Comparison of ENCODE assay signal across 9 cellular contexts in genomic region chr17:40074871-40075215, GRCh38. TPM values are rescaled to one million over a fixed set of nuclear protein-coding genes. Genes with fewer than 3 reads are reported as not detected.
DNase-seq lines count a peak whose midpoint lies in the region; ATAC-seq and TF ChIP-seq lines count a peak whose summit lies in the region.
"Had no signal": no experiment of that assay in that cellular context is flagged by ENCODE, and none has a peak within 500 bp of the region (broad histone marks: within the 10 kb centered on the region; RNA-seq: fewer than 3 reads in every experiment).

No MANE protein-coding gene starts in this region.

- peaks cover 26% of the 10 kb centered on the region for H3K79me2 ChIP-seq in parathyroid adenoma

- H3K4me3 Mint-ChIP-seq in T-helper 17 cell: no peak overlapping the region
- H3K4me3 Mint-ChIP-seq in activated CD8-positive, alpha-beta T cell treated with anti-CD3 and anti-CD28 coated beads, Interleukin-2, amount 10 ng/mL, durations not matched to agents 7 days and 5 days: no peak overlapping the region
- H3K4me3 Mint-ChIP-seq in activated CD4-positive, alpha-beta T cell treated with anti-CD3 and anti-CD28 coated beads, Interleukin-2, amount 10 ng/mL, durations not matched to agents 24 days and 14 days: no peak overlapping the region

- ATAC-seq in T-helper 17 cell: no peak
- no peak for ATAC-seq in activated CD8-positive, alpha-beta T cell treated with anti-CD3 and anti-CD28 coated beads, Interleukin-2, amount 10 ng/mL, durations not matched to agents 7 days and 5 days

- H3K9me3 ChIP-seq in BLaER1 treated with 17β-estradiol and CSF1 and Interleukin-3, amounts not matched to agents 10 nM and 100 nM (replicated peaks in 1 of 11): no peaks in the 10 kb centered on the region
- H3K9me3 ChIP-seq in T-helper 17 cell (ENCODE audit: control insufficient read depth, low read length, poor library complexity, severe bottlenecking) (no peaks in the 10 kb centered on the region), left ventricle myocardium inferior (replicated peaks) (no peaks in the 10 kb centered on the region), parathyroid adenoma (ENCODE audit: control insufficient read depth, low read length) (no peaks in the 10 kb centered on the region)

- no peaks in the 10 kb centered on the region for H4K20me1 ChIP-seq in BLaER1 treated with 17β-estradiol and CSF1 and Interleukin-3, amounts not matched to agents 10 nM and 100 nM

- POLR2A ChIA-PET in activated CD8-positive, alpha-beta T cell treated with anti-CD3 and anti-CD28 coated beads, Interleukin-2, amount 10 ng/mL, durations not matched to agents 7 days and 5 days (lab: Charles Lee): no interaction called here

- H3K4me1 ChIP-seq in BLaER1 treated with 17β-estradiol and CSF1 and Interleukin-3, amounts not matched to agents 10 nM and 100 nM: peaks cover 76 to 86% (median 84%) of the 10 kb centered on the region in 10 experiments
- H3K4me1 ChIP-seq in left ventricle myocardium inferior (peaks cover 82% of the 10 kb centered on the region), parathyroid adenoma (peaks cover 53% of the 10 kb centered on the region)

- H3K4me1 Mint-ChIP-seq in T-helper 17 cell: peaks cover 29% of the 10 kb centered on the region
- H3K4me1 Mint-ChIP-seq in activated CD8-positive, alpha-beta T cell treated with anti-CD3 and anti-CD28 coated beads, Interleukin-2, amount 10 ng/mL, durations not matched to agents 7 days and 5 days (ENCODE audit: low read depth): peaks cover 24% of the 10 kb centered on the region
- peaks cover 13% of the 10 kb centered on the region for H3K4me1 Mint-ChIP-seq in activated CD4-positive, alpha-beta T cell treated with anti-CD3 and anti-CD28 coated beads, Interleukin-2, amount 10 ng/mL, durations not matched to agents 24 days and 14 days

- peak overlapping the region; percentile 51 for H3K27ac Mint-ChIP-seq in T-helper 17 cell
- no peak overlapping the region for H3K27ac Mint-ChIP-seq in activated CD8-positive, alpha-beta T cell treated with anti-CD3 and anti-CD28 coated beads, Interleukin-2, amount 10 ng/mL, durations not matched to agents 7 days and 5 days
- H3K27ac Mint-ChIP-seq in activated CD4-positive, alpha-beta T cell treated with anti-CD3 and anti-CD28 coated beads, Interleukin-2, amount 10 ng/mL, durations not matched to agents 24 days and 14 days: no peak overlapping the region

- H3K27me3 ChIP-seq in BLaER1 treated with 17β-estradiol and CSF1 and Interleukin-3, amounts not matched to agents 10 nM and 100 nM: no peaks in the 10 kb centered on the region
- H3K27me3 ChIP-seq in left ventricle myocardium inferior (ENCODE audit: low read depth) (no peaks in the 10 kb centered on the region), parathyroid adenoma (ENCODE audit: control insufficient read depth, insufficient read depth, low read length) (no peaks in the 10 kb centered on the region)

- DNase-seq in T-helper 17 cell (no peak), left ventricle myocardium inferior (no peak), SHP77 treated with DMSO at 0.1 percent for 48 hours (lab: John Stamatoyannopoulos, UW) (no peak), NCI-H748 treated with DMSO at 0.1 percent for 48 hours (lab: John Stamatoyannopoulos, UW) (no peak)
- DNase-seq in activated CD8-positive, alpha-beta T cell treated with anti-CD3 and anti-CD28 coated beads, Interleukin-2, amount 10 ng/mL, durations not matched to agents 7 days and 5 days: no peak
- DNase-seq in activated CD4-positive, alpha-beta T cell treated with anti-CD3 and anti-CD28 coated beads, Interleukin-2, amount 10 ng/mL, durations not matched to agents 24 days and 14 days: no peak

- H2AFZ ChIP-seq in parathyroid adenoma: no peak overlapping the region

- H3K27ac ChIP-seq in BLaER1 treated with 17β-estradiol and CSF1 and Interleukin-3, amounts not matched to agents 10 nM and 100 nM: peak overlapping the region; percentile 64 to 93 (median 86); a peak in 21 of 22 replicates
- peak overlapping the region; percentile 100 for H3K27ac ChIP-seq in left ventricle myocardium inferior (replicated peaks)
- peak overlapping the region; percentile 77 for H3K27ac ChIP-seq in parathyroid adenoma

- TF ChIP-seq CTCF in left ventricle myocardium inferior (IDR thresholded peaks at IDR 0.05; ENCODE audit: borderline replicate concordance): no peak
- TF ChIP-seq CTCF in parathyroid adenoma (IDR thresholded peaks at IDR 0.05): no peak

- H3K4me3 ChIP-seq in BLaER1 treated with 17β-estradiol and CSF1 and Interleukin-3, amounts not matched to agents 10 nM and 100 nM: peak overlapping the region in 3 of 10 experiments; percentile 38 to 49 (median 41); a peak in 7 of 20 replicates
- peak overlapping the region; percentile 48 for H3K4me3 ChIP-seq in left ventricle myocardium inferior
- no peak overlapping the region for H3K4me3 ChIP-seq in parathyroid adenoma (ENCODE audit: low read depth, low read length)

- peaks cover 4% of the 10 kb centered on the region for H3K36me3 Mint-ChIP-seq in T-helper 17 cell (ENCODE audit: low read depth)
- H3K36me3 Mint-ChIP-seq in activated CD8-positive, alpha-beta T cell treated with anti-CD3 and anti-CD28 coated beads, Interleukin-2, amount 10 ng/mL, durations not matched to agents 7 days and 5 days (ENCODE audit: low read depth): no peaks in the 10 kb centered on the region
- no peaks in the 10 kb centered on the region for H3K36me3 Mint-ChIP-seq in activated CD4-positive, alpha-beta T cell treated with anti-CD3 and anti-CD28 coated beads, Interleukin-2, amount 10 ng/mL, durations not matched to agents 24 days and 14 days (ENCODE audit: low read depth)

- peak overlapping the region in 10 of 11 experiments; percentile 60 to 85 (median 70); a peak in 21 of 22 replicates for H3K9ac ChIP-seq in BLaER1 treated with 17β-estradiol and CSF1 and Interleukin-3, amounts not matched to agents 10 nM and 100 nM
- no peak overlapping the region for H3K9ac ChIP-seq in parathyroid adenoma

- no peaks in the 10 kb centered on the region for H3K27me3 Mint-ChIP-seq in T-helper 17 cell
- no peaks in the 10 kb centered on the region for H3K27me3 Mint-ChIP-seq in activated CD8-positive, alpha-beta T cell treated with anti-CD3 and anti-CD28 coated beads, Interleukin-2, amount 10 ng/mL, durations not matched to agents 7 days and 5 days (ENCODE audit: low read depth)
- H3K27me3 Mint-ChIP-seq in activated CD4-positive, alpha-beta T cell treated with anti-CD3 and anti-CD28 coated beads, Interleukin-2, amount 10 ng/mL, durations not matched to agents 24 days and 14 days: no peaks in the 10 kb centered on the region

- H3K4me2 ChIP-seq in BLaER1 treated with 17β-estradiol and CSF1 and Interleukin-3, amounts not matched to agents 10 nM and 100 nM: peak overlapping the region; percentile 78 to 99 (median 97)
- H3K4me2 ChIP-seq in parathyroid adenoma (ENCODE audit: low read length): peak overlapping the region; percentile 62

- peaks cover 4 to 37% (median 28%) of the 10 kb centered on the region in 11 experiments; a peak in 16 of 22 replicates for H3K36me3 ChIP-seq in BLaER1 treated with 17β-estradiol and CSF1 and Interleukin-3, amounts not matched to agents 10 nM and 100 nM
- H3K36me3 ChIP-seq in left ventricle myocardium inferior: peaks cover 36% of the 10 kb centered on the region
- H3K36me3 ChIP-seq in parathyroid adenoma (ENCODE audit: control insufficient read depth, insufficient read depth, low read length): no peaks in the 10 kb centered on the region

- intact Hi-C loops in left ventricle myocardium inferior (cut with micrococcal nuclease): no loop called here
- intact Hi-C loops in activated CD4-positive, alpha-beta T cell treated with anti-CD3 and anti-CD28 coated beads, Interleukin-2, amount 10 ng/mL, durations not matched to agents 24 days and 14 days (cut with micrococcal nuclease): loop anchor here (1.0 kb wide), 1 partner anchor 62 kb away; no protein-coding TSS in a partner anchor

- CTCF ChIA-PET in activated CD8-positive, alpha-beta T cell treated with anti-CD3 and anti-CD28 coated beads, Interleukin-2, amount 10 ng/mL, durations not matched to agents 7 days and 5 days (lab: Charles Lee): interaction anchor here (0.7 to 5.5 kb wide), 23 partner anchors 9 to 212 kb away, joined by 3 to 90 read pairs (median 8); partner anchors contain the start of genes CSF3, MED24, NR1D1 and THRA

- H3K9me3 Mint-ChIP-seq in activated CD8-positive, alpha-beta T cell treated with anti-CD3 and anti-CD28 coated beads, Interleukin-2, amount 10 ng/mL, durations not matched to agents 7 days and 5 days (ENCODE audit: insufficient read depth): no peaks in the 10 kb centered on the region
- H3K9me3 Mint-ChIP-seq in activated CD4-positive, alpha-beta T cell treated with anti-CD3 and anti-CD28 coated beads, Interleukin-2, amount 10 ng/mL, durations not matched to agents 24 days and 14 days: no peaks in the 10 kb centered on the region

RNA-seq across cellular contexts. Expression of gene THRA, which starts 12.1 kb away (rescaled TPM):
- 10 to 100 TPM; 29.8 to 32.2 TPM for total RNA-seq in T-helper 17 cell
- total RNA-seq in left ventricle myocardium inferior: 78.3 TPM
- 1 to 10 TPM; 8.7 to 9.7 TPM for total RNA-seq in activated CD8-positive, alpha-beta T cell treated with anti-CD3 and anti-CD28 coated beads, Interleukin-2, amount 10 ng/mL, durations not matched to agents 7 days and 5 days
- 4.5 and 5.1 TPM in 2 replicates for total RNA-seq in activated CD4-positive, alpha-beta T cell treated with anti-CD3 and anti-CD28 coated beads, Interleukin-2, amount 10 ng/mL, durations not matched to agents 24 days and 14 days

RNA-seq across cellular contexts. Expression of gene MED24, which starts 20.6 kb away (rescaled TPM):
- 10 to 100 TPM; 73.7 to 77.5 TPM for total RNA-seq in T-helper 17 cell
- total RNA-seq in left ventricle myocardium inferior: 58.2 TPM
- 10 to 100 TPM; 93.4 to 96.7 TPM for total RNA-seq in activated CD8-positive, alpha-beta T cell treated with anti-CD3 and anti-CD28 coated beads, Interleukin-2, amount 10 ng/mL, durations not matched to agents 7 days and 5 days
- total RNA-seq in activated CD4-positive, alpha-beta T cell treated with anti-CD3 and anti-CD28 coated beads, Interleukin-2, amount 10 ng/mL, durations not matched to agents 24 days and 14 days: 118 and 122 TPM in 2 replicates

RNA-seq across cellular contexts. Expression of gene NR1D1, which starts 25.5 kb away (rescaled TPM):
- total RNA-seq in T-helper 17 cell (100 to 1,000 TPM; 102 to 145 TPM), left ventricle myocardium inferior (19.1 TPM)
- total RNA-seq in activated CD8-positive, alpha-beta T cell treated with anti-CD3 and anti-CD28 coated beads, Interleukin-2, amount 10 ng/mL, durations not matched to agents 7 days and 5 days: 1 to 10 TPM; 4.1 to 4.9 TPM
- 7.9 and 8.2 TPM in 2 replicates for total RNA-seq in activated CD4-positive, alpha-beta T cell treated with anti-CD3 and anti-CD28 coated beads, Interleukin-2, amount 10 ng/mL, durations not matched to agents 24 days and 14 days

RNA-seq across cellular contexts. Expression of gene MSL1, which starts 46.9 kb away (rescaled TPM):
- total RNA-seq in T-helper 17 cell (100 to 1,000 TPM; 101 to 106 TPM), left ventricle myocardium inferior (39.8 TPM)
- total RNA-seq in activated CD8-positive, alpha-beta T cell treated with anti-CD3 and anti-CD28 coated beads, Interleukin-2, amount 10 ng/mL, durations not matched to agents 7 days and 5 days: 10 to 100 TPM; 80.5 to 83.2 TPM
- total RNA-seq in activated CD4-positive, alpha-beta T cell treated with anti-CD3 and anti-CD28 coated beads, Interleukin-2, amount 10 ng/mL, durations not matched to agents 24 days and 14 days: 92.7 and 98.5 TPM in 2 replicates

RNA-seq across cellular contexts. Expression of gene CSF3, which starts 59.6 kb away (rescaled TPM):
- total RNA-seq in T-helper 17 cell: not detected
- not detected for total RNA-seq in left ventricle myocardium inferior
- not detected for total RNA-seq in activated CD8-positive, alpha-beta T cell treated with anti-CD3 and anti-CD28 coated beads, Interleukin-2, amount 10 ng/mL, durations not matched to agents 7 days and 5 days
- not detected in 2 replicates for total RNA-seq in activated CD4-positive, alpha-beta T cell treated with anti-CD3 and anti-CD28 coated beads, Interleukin-2, amount 10 ng/mL, durations not matched to agents 24 days and 14 days
- total RNA-seq: liver had no signal
